Comparison of ENCODE assay signal across 12 cellular contexts in genomic region chr9:98999152-98999525, GRCh38. TPM values are rescaled to one million over a fixed set of nuclear protein-coding genes. Genes with fewer than 3 reads are reported as not detected.
DNase-seq lines count a peak whose midpoint lies in the region; ATAC-seq, FAIRE-seq and TF ChIP-seq lines count a peak whose summit lies in the region.
"Had no signal": no experiment of that assay in that cellular context is flagged by ENCODE, and none has a peak within 500 bp of the region (broad histone marks: within the 10 kb centered on the region; RNA-seq: fewer than 3 reads in every experiment).

No MANE protein-coding gene starts in this region.

- no peak for FAIRE-seq in GM12878 (lab: Jason Lieb, UNC)
- FAIRE-seq: A204.1 had no signal

- no peak overlapping the region for H3K4me3 ChIP-seq in GM12878
- peak overlapping the region in 1 of 2 experiments; percentile 64 for H3K4me3 ChIP-seq in mesenchymal stem cell (ENCODE audit: insufficient read depth in 1 of 2, low read depth in 1 of 2, low read length in 2 of 2)
- no peak overlapping the region for H3K4me3 ChIP-seq in transverse colon

- no peak for TF ChIP-seq RAD21 in GM12878 (IDR thresholded peaks at IDR 0.05; ENCODE audit: insufficient read depth, low read depth, low read length)

- intact Hi-C loops in GM12878 (cut with micrococcal nuclease; ENCODE audit: unreplicated experiment) = loop anchor here (1.0 kb wide), 2 partner anchors 24 to 151 kb away; no protein-coding TSS in a partner anchor
- intact Hi-C loops in transverse colon (cut with DNase I; ENCODE audit: low total_unique reads) = loop anchor here (2.0 kb wide), 1 partner anchor 138 kb away; no protein-coding TSS in a partner anchor

- H3K27ac ChIP-seq in GM12878 (ENCODE audit: control insufficient read depth, insufficient read depth) = no peak overlapping the region
- no peak overlapping the region for H3K27ac ChIP-seq in mesenchymal stem cell (ENCODE audit: low read length, poor library complexity, severe bottlenecking)
- H3K27ac ChIP-seq in transverse colon = peak overlapping the region; percentile 67 to 82 (median 76)

- peak overlapping the region in 1 of 2 experiments; percentile 51 for H2BK12ac ChIP-seq in mesenchymal stem cell (ENCODE audit: low read length in 2 of 2)

- H2BK5ac ChIP-seq in mesenchymal stem cell (ENCODE audit: low read depth, low read length, poor library complexity, severe bottlenecking) = no peak overlapping the region

- peaks cover 30% of the 10 kb centered on the region for H3K4me1 Mint-ChIP-seq in activated CD8-positive, alpha-beta memory T cell treated with anti-CD3 and anti-CD28 coated beads, Interleukin-2, amount 10 ng/mL, durations not matched to agents 7 days and 5 days

- TF ChIP-seq EP300 in GM12878 (IDR thresholded peaks at IDR 0.05; ENCODE audit: borderline replicate concordance in 1 of 2, control insufficient read depth in 1 of 2, low read depth in 2 of 2, low read length in 2 of 2) = no peak
- no peak for TF ChIP-seq EP300 in transverse colon (IDR thresholded peaks at IDR 0.05; ENCODE audit: low read depth)

- H3K27ac Mint-ChIP-seq in activated CD8-positive, alpha-beta memory T cell treated with anti-CD3 and anti-CD28 coated beads, Interleukin-2, amount 10 ng/mL, durations not matched to agents 7 days and 5 days = no peak overlapping the region
- H3K27ac Mint-ChIP-seq: activated naive CD4-positive, alpha-beta T cell treated with anti-CD3 and anti-CD28 coated beads, Interleukin-2, amount 50 U/mL, for 24 hours had no signal

- peak overlapping the region; percentile 36 for H4K91ac ChIP-seq in mesenchymal stem cell (ENCODE audit: low read length)

- DNase-seq in activated CD8-positive, alpha-beta memory T cell treated with anti-CD3 and anti-CD28 coated beads, Interleukin-2, amount 50 U/mL, for 48 hours = peak; percentile 41
- no peak for DNase-seq in activated CD8-positive, alpha-beta memory T cell treated with anti-CD3 and anti-CD28 coated beads, Interleukin-2, amount 10 ng/mL, durations not matched to agents 7 days and 5 days
- DNase-seq in GM12878 (ENCODE audit: low read depth, low spot score) (no peak), mesenchymal stem cell (no peak), transverse colon (no peak), OCI-M2 (lab: John Stamatoyannopoulos, UW; ENCODE audit: unreplicated experiment) (no peak)
- no peak for DNase-seq in stimulated activated CD8-positive, alpha-beta memory T cell treated with anti-CD3 and anti-CD28 coated beads, Interleukin-4, amount 100 ng/mL, for 48 hours
- DNase-seq: DMS 273 treated with DMSO at 0.1 percent for 48 hours had no signal

- H2AFZ ChIP-seq in GM12878 (ENCODE audit: control insufficient read depth, low read depth, low read length) = no peak overlapping the region
- H2AFZ ChIP-seq in mesenchymal stem cell (ENCODE audit: low read depth, low read length) = no peak overlapping the region

- H3K4ac ChIP-seq in mesenchymal stem cell (ENCODE audit: low read depth in 1 of 2, low read length in 2 of 2) = no peak overlapping the region

- no peaks in the 10 kb centered on the region for H3K36me3 Mint-ChIP-seq in activated CD8-positive, alpha-beta memory T cell treated with anti-CD3 and anti-CD28 coated beads, Interleukin-2, amount 10 ng/mL, durations not matched to agents 7 days and 5 days
- H3K36me3 Mint-ChIP-seq: activated naive CD4-positive, alpha-beta T cell treated with anti-CD3 and anti-CD28 coated beads, Interleukin-2, amount 50 U/mL, for 24 hours had no signal

- H3K4me1 ChIP-seq in GM12878 (ENCODE audit: control insufficient read depth, insufficient read depth, low read length) (no peaks in the 10 kb centered on the region; the same call in 1 of the 2 replicates), mesenchymal stem cell (ENCODE audit: control insufficient read depth, insufficient read depth, low read depth, low read length) (peaks cover 18% of the 10 kb centered on the region), transverse colon (peaks cover 7 to 38% (median 13%) of the 10 kb centered on the region in 4 donors)

- WGBS in GM12878 (ENCODE audit: insufficient coverage, insufficient replicate concordance, low lambda C conversion rate, missing lambda C conversion rate) = 18% methylated on average over 6 of the region's 6 CpGs
- WGBS in mesenchymal stem cell = 85% methylated on average over 5 of the region's 6 CpGs
- 22 to 60% methylated on average over 1 to 6 of the region's 6 CpGs for WGBS in transverse colon (ENCODE audit: low coverage in 1 of 2), 2 donors

- H4K8ac ChIP-seq in mesenchymal stem cell (ENCODE audit: low read length) = no peak overlapping the region

- CTCF ChIA-PET in activated CD8-positive, alpha-beta memory T cell treated with anti-CD3 and anti-CD28 coated beads, Interleukin-2, amount 10 ng/mL, durations not matched to agents 7 days and 5 days (lab: Charles Lee) = interaction anchor here (0.7 to 10.8 kb wide), 34 partner anchors 9 to 239 kb away, joined by 3 to 179 read pairs (median 4); partner anchors contain the start of genes ALG2, SEC61B and TGFBR1
- CTCF ChIA-PET in GM12878 (lab: Yijun Ruan, JAX) = interaction anchor here (0.6 to 12.5 kb wide), 26 partner anchors 8 to 202 kb away, joined by 3 to 304 read pairs (median 5); no protein-coding TSS in a partner anchor

- H3K9ac ChIP-seq in GM12878 (ENCODE audit: control insufficient read depth, insufficient read depth, low read length) (no peak overlapping the region), mesenchymal stem cell (ENCODE audit: low read length) (peak overlapping the region; percentile 65)

- no peaks in the 10 kb centered on the region for H3K9me3 Mint-ChIP-seq in activated CD8-positive, alpha-beta memory T cell treated with anti-CD3 and anti-CD28 coated beads, Interleukin-2, amount 10 ng/mL, durations not matched to agents 7 days and 5 days (ENCODE audit: low read depth)
- H3K9me3 Mint-ChIP-seq: activated naive CD4-positive, alpha-beta T cell treated with anti-CD3 and anti-CD28 coated beads, Interleukin-2, amount 50 U/mL, for 24 hours had no signal

- peak overlapping the region; percentile 69 for H2AK5ac ChIP-seq in mesenchymal stem cell (ENCODE audit: low read length, severe bottlenecking)

- H2BK120ac ChIP-seq in mesenchymal stem cell (ENCODE audit: low read depth, low read length) = no peak overlapping the region

- no peaks in the 10 kb centered on the region for H4K20me1 ChIP-seq in GM12878 (ENCODE audit: control insufficient read depth, insufficient read depth)

- no peak for TF ChIP-seq POLR2A in GM12878 (IDR thresholded peaks at IDR 0.05; ENCODE audit: low read depth, low read length)
- no peak for TF ChIP-seq POLR2A in transverse colon (IDR thresholded peaks at IDR 0.05)

- RAD21 ChIA-PET in GM12878 (lab: Charles Lee; ENCODE audit: unreplicated experiment) = interaction anchor here (0.7 to 3.9 kb wide), 8 partner anchors 10 to 150 kb away, joined by 3 to 37 read pairs (median 8); no protein-coding TSS in a partner anchor

- SMC1A ChIA-PET in GM12878 (lab: Charles Lee; ENCODE audit: uncharacterized antibody, unreplicated experiment) = interaction anchor here (0.9 to 7.7 kb wide), 6 partner anchors 9 to 151 kb away, joined by 4 to 110 read pairs (median 10); no protein-coding TSS in a partner anchor

- H3K4me2 ChIP-seq in GM12878 (ENCODE audit: control insufficient read depth, insufficient read depth) = no peak overlapping the region
- no peak overlapping the region for H3K4me2 ChIP-seq in mesenchymal stem cell (ENCODE audit: low read length, poor library complexity, severe bottlenecking)

- TF ChIP-seq CTCF in GM12878 (IDR thresholded peaks at IDR 0.05 in 2 of 3, conservative IDR thresholded peaks at IDR 0.05 in 1 of 3; ENCODE audit: control insufficient read depth in 2 of 3, extremely low read depth in 1 of 3, insufficient read depth in 1 of 3, low read depth in 3 of 3, low read length in 3 of 3) (no peak), transverse colon (IDR thresholded peaks at IDR 0.05) (peak in 4 of 5 experiments; percentile 8 to 37 (median 26))

- H3K4me3 Mint-ChIP-seq in activated CD8-positive, alpha-beta memory T cell treated with anti-CD3 and anti-CD28 coated beads, Interleukin-2, amount 10 ng/mL, durations not matched to agents 7 days and 5 days = no peak overlapping the region
- H3K4me3 Mint-ChIP-seq: activated naive CD4-positive, alpha-beta T cell treated with anti-CD3 and anti-CD28 coated beads, Interleukin-2, amount 50 U/mL, for 24 hours had no signal

- H3K36me3 ChIP-seq in GM12878 (ENCODE audit: control insufficient read depth in 2 of 2, insufficient read depth in 2 of 2, low read length in 1 of 2) = no peaks in the 10 kb centered on the region
- H3K36me3 ChIP-seq in mesenchymal stem cell (ENCODE audit: control insufficient read depth in 1 of 2, insufficient read depth in 2 of 2, low read depth in 1 of 2, low read length in 2 of 2) = peaks cover 0 to 8% of the 10 kb centered on the region in 2 experiments
- no peaks in the 10 kb centered on the region for H3K36me3 ChIP-seq in transverse colon

- no peaks in the 10 kb centered on the region for H3K79me2 ChIP-seq in GM12878 (ENCODE audit: control insufficient read depth, insufficient read depth, low read length)

- in situ Hi-C loops in GM12878 (cut with MboI) = loop anchor here (5.0 kb wide), 2 partner anchors 138 to 152 kb away; no protein-coding TSS in a partner anchor
- in situ Hi-C loops in transverse colon (cut with MboI; ENCODE audit: low pct_ligation_motif_present in 1 of 4, low pct_unique_long_range_greater_than_20kb in 1 of 4, low sequenced_read_pairs in 3 of 4) = loop anchor here (5.0 to 25.0 kb wide), 4 partner anchors 136 to 144 kb away; no protein-coding TSS in a partner anchor

- H3K27me3 ChIP-seq in GM12878 (replicated peaks in 1 of 2; ENCODE audit: control insufficient read depth in 2 of 2, insufficient read depth in 2 of 2, low read length in 1 of 2) (0 out of 4 replicates have a peak, but pooled peaks cover 0 to 2% of the 10 kb centered on the region in 2 experiments), mesenchymal stem cell (ENCODE audit: control insufficient read depth in 1 of 2, insufficient read depth in 1 of 2, low read length in 2 of 2) (peaks cover 0 to 28% of the 10 kb centered on the region in 2 experiments), transverse colon (no peaks in the 10 kb centered on the region)
- H3K27me3 ChIP-seq: dorsolateral prefrontal cortex had no signal

- H3K23ac ChIP-seq in mesenchymal stem cell (ENCODE audit: low read length in 2 of 2) = no peak overlapping the region

- H3K14ac ChIP-seq in mesenchymal stem cell (ENCODE audit: low read length in 2 of 2) = no peak overlapping the region

- H3K9me3 ChIP-seq in GM12878 (replicated peaks; ENCODE audit: control insufficient read depth, insufficient read depth, low read length) (no peaks in the 10 kb centered on the region), mesenchymal stem cell (ENCODE audit: control insufficient read depth, low read length) (peaks cover 5% of the 10 kb centered on the region), transverse colon (no peaks in the 10 kb centered on the region)

- no peaks in the 10 kb centered on the region for H3K79me1 ChIP-seq in mesenchymal stem cell (replicated peaks; ENCODE audit: low read length, poor library complexity, severe bottlenecking)

- ATAC-seq in activated CD8-positive, alpha-beta memory T cell treated with anti-CD3 and anti-CD28 coated beads, Interleukin-2, amount 10 ng/mL, durations not matched to agents 7 days and 5 days = no peak
- ATAC-seq in GM12878 (no peak; the same call in 2 of the 3 replicates), HG02884 (IDR thresholded peaks at IDR 0.05; ENCODE audit: unreplicated experiment) (no peak)

- POLR2A ChIA-PET in GM12878 (lab: Charles Lee) = no interaction called here

- H3K27me3 Mint-ChIP-seq in activated CD8-positive, alpha-beta memory T cell treated with anti-CD3 and anti-CD28 coated beads, Interleukin-2, amount 10 ng/mL, durations not matched to agents 7 days and 5 days = peaks cover 26% of the 10 kb centered on the region
- H3K27me3 Mint-ChIP-seq: activated naive CD4-positive, alpha-beta T cell treated with anti-CD3 and anti-CD28 coated beads, Interleukin-2, amount 50 U/mL, for 24 hours had no signal

- no TSS peak for BruUV-seq in GM12878 (replicated peaks; lab: Mats Ljungman, UMichigan)

- H2BK15ac ChIP-seq in mesenchymal stem cell (ENCODE audit: low read depth, poor library complexity, severe bottlenecking) = no peak overlapping the region

- peak overlapping the region in 1 of 2 experiments; percentile 53 for H3K18ac ChIP-seq in mesenchymal stem cell (ENCODE audit: low read depth in 1 of 2, low read length in 2 of 2)

RNA-seq across cellular contexts. Expression of gene COL15A1, which starts 55.4 kb away (rescaled TPM):
- under 1 TPM; 0.45 to 0.53 TPM for total RNA-seq in activated CD8-positive, alpha-beta memory T cell treated with anti-CD3 and anti-CD28 coated beads, Interleukin-2, amount 10 ng/mL, durations not matched to agents 7 days and 5 days
- not detected in 2 replicates for total RNA-seq in GM12878 (2013; cell fraction: nucleolus; rRNA removed)
- total RNA-seq in GM12878 (2014; rRNA removed) (0.06 and 0.16 TPM in 2 replicates), GM12878 (2014; rRNA removed; fragmentation: Illumina TruSeq; extraction: Trizol) (0.05 and 0.13 TPM in 2 replicates), GM12878 (2021) (0.21 and 0.28 TPM in 2 replicates), transverse colon (10 to 100 TPM in 2 of 4 donors, 1 to 10 TPM in 2; 4.6 to 51.9 (median 10.7) TPM)
- polyA plus RNA-seq in GM12878 (2011; ENCODE audit: low read depth) = not detected
- polyA plus RNA-seq in GM12878 (2011; rRNA removed) (0.01 TPM in 1 of 2 replicates, not detected in the other), GM12878 (2014; fragmentation: Illumina TruSeq; extraction: Trizol) (0.07 and 0.21 TPM in 2 replicates), GM12878 (2014; fragmentation: Nextera tagmentation; extraction: Ambion mirVana) (under 1 TPM; 0.03 to 0.09 TPM), GM12878 (2014; rRNA removed) (0.04 and 0.13 TPM in 2 replicates), GM12878 (2016; fragmentation: Nextera tagmentation; extraction: Ambion mirVana) (not detected)
- polyA plus RNA-seq in GM12878 (2011; cell fraction: cytosol; rRNA removed) = 0.02 TPM in 1 of 2 replicates, not detected in the other
- 0.01 and 0.03 TPM in 2 replicates for polyA plus RNA-seq in GM12878 (2011; cell fraction: nucleus; rRNA removed)
- 0.03 and 0.04 TPM in 2 replicates for polyA plus RNA-seq in GM12878 (2012)
- polyA minus RNA-seq in GM12878 (2011; rRNA and poly(A)+ RNA removed) = not detected in 2 replicates
- not detected in 2 replicates for polyA minus RNA-seq in GM12878 (2011; cell fraction: cytosol; rRNA and poly(A)+ RNA removed)
- not detected in 2 replicates for polyA minus RNA-seq in GM12878 (2011; cell fraction: nucleus; rRNA and poly(A)+ RNA removed)
- 4.3 TPM for polyA plus RNA-seq in mesenchymal stem cell (2013, experiment 1 of 2)
- polyA plus RNA-seq in mesenchymal stem cell (2013, experiment 2 of 2) = 4.2 TPM

Comparison
In these comparisons a context has a peak if more than half of its experiments do, and no peak if none do; other contexts are left out.
1. H3K27ac ChIP-seq: peak in transverse colon (4 of 4); none in GM12878 (single experiment) and mesenchymal stem cell (single experiment).
2. CTCF ChIP-seq: peak in transverse colon (4 of 5); none in GM12878 (0 of 3).